ENCODE assay signal across 9 cellular contexts in the genomic region with DNA sequence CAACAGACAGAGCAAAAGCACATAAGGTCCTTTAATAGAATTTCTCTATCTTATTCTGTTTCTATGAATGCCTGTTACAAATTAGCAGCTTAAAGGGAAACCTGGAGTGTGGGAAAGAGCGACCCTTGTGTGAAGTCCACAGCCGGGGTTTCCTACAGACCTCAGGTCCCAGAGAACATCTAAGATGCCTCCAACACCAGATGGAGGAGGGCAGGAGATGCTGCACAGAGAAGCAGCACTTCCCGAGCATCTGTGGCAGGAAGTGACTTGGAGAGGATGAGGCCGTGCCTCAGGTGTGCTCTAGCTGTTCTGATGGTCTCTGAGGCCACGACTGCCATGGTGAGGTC. TPM values are rescaled to one million over a fixed set of nuclear protein-coding genes. Genes with fewer than 3 reads are reported as not detected.
A peak's percentile ranks its signal among the peaks of the same experiment; 100 is the strongest.
DNase-seq lines count a peak whose midpoint lies in the region; ATAC-seq and TF ChIP-seq lines count a peak whose summit lies in the region.
"Had no signal": no experiment of that assay in that cellular context is flagged by ENCODE, and none has a peak within 500 bp of the region (broad histone marks: within the 10 kb centered on the region; RNA-seq: fewer than 3 reads in every experiment).

No MANE protein-coding gene starts in this region.

- POLR2A ChIA-PET in activated CD8-positive, alpha-beta T cell treated with anti-CD3 and anti-CD28 coated beads for 36 hours (lab: Charles Lee): interaction anchor here (1.0 to 30.0 kb wide), 10 partner anchors 8 to 54 kb away, joined by 3 to 1641 read pairs (median 18); partner anchors contain the start of gene IRF1

- CTCF ChIA-PET in activated CD8-positive, alpha-beta T cell treated with anti-CD3 and anti-CD28 coated beads for 36 hours (lab: Charles Lee): interaction anchor here (0.7 to 4.1 kb wide), 14 partner anchors 10 to 273 kb away, joined by 3 to 45 read pairs (median 5); no protein-coding TSS in a partner anchor

- no peak for TF ChIP-seq CTCF in activated CD8-positive, alpha-beta T cell treated with anti-CD3 and anti-CD28 coated beads for 36 hours (IDR thresholded peaks at IDR 0.05)
- TF ChIP-seq CTCF in GM13976 (IDR thresholded peaks at IDR 0.05; ENCODE audit: borderline replicate concordance, control extremely low read depth, extremely low read depth, insufficient read depth, missing control alignments): no peak

- in situ Hi-C loops in GM13976 (cut with MboI; ENCODE audit: low sequenced_read_pairs, unreplicated experiment): no loop called here

- DNase-seq in DMS 273 (lab: John Stamatoyannopoulos, UW; ENCODE audit: unreplicated experiment) (peak; percentile 51), DMS 273 treated with DMSO at 0.1 percent for 48 hours (lab: John Stamatoyannopoulos, UW) (no peak), left colon (peak; percentile 34 to 36), NCI-H510A treated with DMSO at 0.1 percent for 48 hours (lab: John Stamatoyannopoulos, UW) (no peak), medulla oblongata (ENCODE audit: extremely low spot score) (no peak), GM13976 (ENCODE audit: low spot score) (no peak)
- DNase-seq in activated CD8-positive, alpha-beta T cell treated with anti-CD3 and anti-CD28 coated beads for 36 hours: peak; percentile 5
- DNase-seq in stimulated activated naive CD8-positive, alpha-beta T cell treated with anti-CD3 and anti-CD28 coated beads, Interleukin-15, amount 100 ng/mL, for 72 hours: no peak
- DNase-seq: cortex of kidney had no signal

- peak overlapping the region; percentile 56 for H3K27ac Mint-ChIP-seq in activated CD8-positive, alpha-beta T cell treated with anti-CD3 and anti-CD28 coated beads for 36 hours
- H3K27ac Mint-ChIP-seq in stimulated activated naive CD8-positive, alpha-beta T cell treated with anti-CD3 and anti-CD28 coated beads, Interleukin-15, amount 100 ng/mL, for 72 hours: no peak overlapping the region

- ATAC-seq in activated CD8-positive, alpha-beta T cell treated with anti-CD3 and anti-CD28 coated beads for 36 hours: no peak
- peak; percentile 14 for ATAC-seq in left colon
- ATAC-seq in stimulated activated naive CD8-positive, alpha-beta T cell treated with anti-CD3 and anti-CD28 coated beads, Interleukin-15, amount 100 ng/mL, for 72 hours: no peak

- H3K36me3 Mint-ChIP-seq in activated CD8-positive, alpha-beta T cell treated with anti-CD3 and anti-CD28 coated beads for 36 hours (ENCODE audit: low read depth): peaks cover 35% of the 10 kb centered on the region

- intact Hi-C loops in activated CD8-positive, alpha-beta T cell treated with anti-CD3 and anti-CD28 coated beads for 36 hours (cut with micrococcal nuclease): no loop called here
- intact Hi-C loops in left colon (cut with DNase I, micrococcal nuclease): no loop called here

- H3K27me3 Mint-ChIP-seq in activated CD8-positive, alpha-beta T cell treated with anti-CD3 and anti-CD28 coated beads for 36 hours: no peaks in the 10 kb centered on the region
- no peaks in the 10 kb centered on the region for H3K27me3 Mint-ChIP-seq in stimulated activated naive CD8-positive, alpha-beta T cell treated with anti-CD3 and anti-CD28 coated beads, Interleukin-15, amount 100 ng/mL, for 72 hours

- no peaks in the 10 kb centered on the region for H3K9me3 Mint-ChIP-seq in activated CD8-positive, alpha-beta T cell treated with anti-CD3 and anti-CD28 coated beads for 36 hours
- H3K9me3 Mint-ChIP-seq in stimulated activated naive CD8-positive, alpha-beta T cell treated with anti-CD3 and anti-CD28 coated beads, Interleukin-15, amount 100 ng/mL, for 72 hours: peaks cover 6 to 7% of the 10 kb centered on the region in 2 donors

- no peak overlapping the region for H3K4me3 Mint-ChIP-seq in activated CD8-positive, alpha-beta T cell treated with anti-CD3 and anti-CD28 coated beads for 36 hours
- H3K4me3 Mint-ChIP-seq in stimulated activated naive CD8-positive, alpha-beta T cell treated with anti-CD3 and anti-CD28 coated beads, Interleukin-15, amount 100 ng/mL, for 72 hours: peak overlapping the region; percentile 60 to 82

- peaks cover 84% of the 10 kb centered on the region for H3K4me1 Mint-ChIP-seq in activated CD8-positive, alpha-beta T cell treated with anti-CD3 and anti-CD28 coated beads for 36 hours (ENCODE audit: low read depth)
- peaks cover 97% of the 10 kb centered on the region for H3K4me1 Mint-ChIP-seq in stimulated activated naive CD8-positive, alpha-beta T cell treated with anti-CD3 and anti-CD28 coated beads, Interleukin-15, amount 100 ng/mL, for 72 hours

RNA-seq across cellular contexts. Expression of gene IRF1, which starts 26.8 kb away (rescaled TPM):
- total RNA-seq in activated CD8-positive, alpha-beta T cell treated with anti-CD3 and anti-CD28 coated beads for 36 hours: 100 to 1,000 TPM; 121 to 128 TPM
- total RNA-seq in left colon: 100 to 1,000 TPM in 1 of 2 donors, 10 to 100 TPM in 1; 97.7 to 126 TPM

Comparison
In these comparisons a context has a peak if more than half of its experiments do, and no peak if none do; other contexts are left out.
1. DNase-seq: peak in DMS 273 (single experiment), activated CD8-positive, alpha-beta T cell treated with anti-CD3 and anti-CD28 coated beads for 36 hours (single experiment) and left colon (2 of 2); none in DMS 273 treated with DMSO at 0.1 percent for 48 hours (single experiment), stimulated activated naive CD8-positive, alpha-beta T cell treated with anti-CD3 and anti-CD28 coated beads, Interleukin-15, amount 100 ng/mL, for 72 hours (0 of 2), NCI-H510A treated with DMSO at 0.1 percent for 48 hours (single experiment), medulla oblongata (single experiment) and GM13976 (single experiment).